ENCODE assay signal across 11 cellular contexts in the genomic region with DNA sequence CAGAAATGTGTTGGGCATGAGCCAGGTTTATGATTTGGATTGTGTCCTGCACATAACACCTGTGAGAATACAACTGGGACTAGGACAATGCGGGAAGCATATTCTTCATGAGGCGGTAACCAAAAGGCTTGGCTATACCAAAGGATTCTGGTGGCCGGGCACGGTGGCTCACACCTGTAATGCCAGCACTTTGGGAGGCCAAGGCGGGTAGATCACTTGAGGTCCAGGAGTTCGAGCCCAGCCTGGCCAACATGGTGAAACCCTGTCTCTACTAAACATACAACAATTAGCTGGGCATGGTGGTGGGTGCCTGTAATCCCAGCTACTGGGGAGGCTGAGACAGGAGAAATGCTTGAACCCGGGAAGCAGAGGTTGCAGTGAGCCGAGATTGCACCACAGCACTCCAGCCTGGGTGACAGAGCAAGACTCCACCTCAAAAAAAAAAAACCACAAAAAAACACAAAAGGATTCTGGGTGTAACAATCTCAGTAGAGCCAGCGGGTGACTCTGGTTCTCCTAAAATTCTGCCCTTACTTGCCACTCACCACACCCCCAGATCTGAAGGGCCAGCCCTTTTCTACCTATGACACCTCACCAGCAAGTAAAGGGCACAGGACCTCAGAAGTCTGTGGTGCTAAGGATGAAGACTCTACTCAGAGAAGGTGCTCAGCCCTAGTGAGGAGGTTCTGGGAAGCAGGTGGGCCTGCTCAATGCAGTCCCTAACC. TPM values are rescaled to one million over a fixed set of nuclear protein-coding genes. Genes with fewer than 3 reads are reported as not detected.
"Had no signal": no experiment of that assay in that cellular context is flagged by ENCODE, and none has a peak within 500 bp of the region (broad histone marks: within the 10 kb centered on the region; RNA-seq: fewer than 3 reads in every experiment).

No MANE protein-coding gene starts in this region.

RNA-seq across cellular contexts. Expression of a gene that starts 58.5 kb away (rescaled TPM):
- total RNA-seq: dermis blood vessel endothelial cell; glomerular endothelial cell; liver; lung microvascular endothelial cell; mononuclear cell; naive thymus-derived CD4-positive, alpha-beta T cell; osteocyte; right atrium auricular region; sigmoid colon; temporal lobe; upper lobe of right lung had no signal
- polyA plus RNA-seq: naive thymus-derived CD4-positive, alpha-beta T cell had no signal
